In the genomic region with DNA sequence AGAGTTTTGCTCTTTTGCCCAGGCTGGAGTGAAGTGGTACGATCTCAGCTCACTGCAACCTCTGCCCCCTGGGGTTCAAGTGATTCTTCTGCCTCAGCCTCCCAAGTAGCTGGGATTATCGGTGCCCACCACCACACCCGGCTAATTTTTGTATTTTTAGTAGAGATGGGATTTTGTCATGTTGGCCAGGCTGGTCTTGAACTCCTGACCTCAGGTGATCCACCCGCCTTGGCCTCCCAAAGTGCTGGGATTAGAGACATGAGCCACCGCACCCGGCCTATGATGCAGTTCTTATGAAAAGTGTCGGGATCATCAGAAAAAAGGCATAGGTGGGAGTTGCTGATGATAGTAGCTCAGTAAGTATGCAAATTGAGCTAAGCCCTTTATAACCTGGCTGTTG, we compare ENCODE assay signal across 6 cellular contexts. TPM values are rescaled to one million over a fixed set of nuclear protein-coding genes. Genes with fewer than 3 reads are reported as not detected.
A peak's percentile ranks its signal among the peaks of the same experiment; 100 is the strongest.
DNase-seq lines count a peak whose midpoint lies in the region; ATAC-seq and TF ChIP-seq lines count a peak whose summit lies in the region.
"Not testable (repeated sequence)": the region's sequence is repeated elsewhere in the genome, so short reads cannot be mapped to it uniquely, and the experiment has no call there.

No MANE protein-coding gene starts in this region.

- not testable (repeated sequence) for H3K9me3 Mint-ChIP-seq in activated T-helper 1 cell treated with anti-CD3 and anti-CD28 coated beads, Interleukin-12 subunit alpha, Interleukin-12 subunit beta, Interleukin-2, Interleukin-4 antibody, amounts not matched to agents 30 ng/mL and 10 ng/mL and 1 ng/mL, durations not matched to agents 14 hours and 24 hours and 36 hours; activated T-helper 2 cell treated with anti-CD3 and anti-CD28 coated beads, Interferon-gamma antibody, Interleukin-2, Interleukin-4, amounts not matched to agents 10 μg/mL and 5 μg/mL and 100 μg/mL, durations not matched to agents 14 hours and 24 hours and 36 hours; neural progenitor cell

- H3K36me3 Mint-ChIP-seq in activated T-helper 1 cell treated with anti-CD3 and anti-CD28 coated beads, Interleukin-12 subunit alpha, Interleukin-12 subunit beta, Interleukin-2, Interleukin-4 antibody, amounts not matched to agents 30 ng/mL and 10 ng/mL and 1 ng/mL, durations not matched to agents 14 hours and 24 hours and 36 hours (ENCODE audit: low read depth); activated T-helper 2 cell treated with anti-CD3 and anti-CD28 coated beads, Interferon-gamma antibody, Interleukin-2, Interleukin-4, amounts not matched to agents 10 μg/mL and 5 μg/mL and 100 μg/mL, durations not matched to agents 14 hours and 24 hours and 36 hours (ENCODE audit: low read depth); neural progenitor cell: not testable (repeated sequence)

- not testable (repeated sequence) for DNase-seq in activated T-helper 1 cell treated with anti-CD3 and anti-CD28 coated beads, Interleukin-12 subunit alpha, Interleukin-12 subunit beta, Interleukin-2, Interleukin-4 antibody, amounts not matched to agents 30 ng/mL and 10 ng/mL and 1 ng/mL, durations not matched to agents 14 hours and 24 hours and 36 hours (ENCODE audit: low spot score); activated T-helper 2 cell treated with anti-CD3 and anti-CD28 coated beads, Interferon-gamma antibody, Interleukin-2, Interleukin-4, amounts not matched to agents 10 μg/mL and 5 μg/mL and 100 μg/mL, durations not matched to agents 14 hours and 24 hours and 36 hours (ENCODE audit: low spot score); neural progenitor cell (ENCODE audit: low spot score)
- DNase-seq in mesenteric fat pad (ENCODE audit: low spot score) (peak; percentile 71), sigmoid colon (peak; percentile 40), upper lobe of right lung (peak; percentile 27)

- not testable (repeated sequence) for TF ChIP-seq EP300 in sigmoid colon (IDR thresholded peaks at IDR 0.05)

- H3K27ac ChIP-seq in neural progenitor cell, sigmoid colon, upper lobe of right lung: not testable (repeated sequence)

- H3F3A ChIP-seq in neural progenitor cell (ENCODE audit: low read depth): peaks cover 15% of the 10 kb centered on the region

- H3K27ac Mint-ChIP-seq in activated T-helper 1 cell treated with anti-CD3 and anti-CD28 coated beads, Interleukin-12 subunit alpha, Interleukin-12 subunit beta, Interleukin-2, Interleukin-4 antibody, amounts not matched to agents 30 ng/mL and 10 ng/mL and 1 ng/mL, durations not matched to agents 14 hours and 24 hours and 36 hours: peak overlapping the region; percentile 44
- peak overlapping the region; percentile 21 for H3K27ac Mint-ChIP-seq in activated T-helper 2 cell treated with anti-CD3 and anti-CD28 coated beads, Interferon-gamma antibody, Interleukin-2, Interleukin-4, amounts not matched to agents 10 μg/mL and 5 μg/mL and 100 μg/mL, durations not matched to agents 14 hours and 24 hours and 36 hours
- peak overlapping the region; percentile 66 for H3K27ac Mint-ChIP-seq in neural progenitor cell

- H3K36me3 ChIP-seq in neural progenitor cell, sigmoid colon, upper lobe of right lung: not testable (repeated sequence)

- WGBS in sigmoid colon, 2 donors: 88 to 89% methylated on average over 7 of the region's 7 CpGs

- not testable (repeated sequence) for H4K20me1 ChIP-seq in neural progenitor cell (ENCODE audit: low read depth)

- not testable (repeated sequence) for H3K27me3 ChIP-seq in neural progenitor cell, sigmoid colon, upper lobe of right lung

- not testable (repeated sequence) for H3K4me1 ChIP-seq in neural progenitor cell
- peaks cover 0 to 26% (median 17%) of the 10 kb centered on the region in 4 donors for H3K4me1 ChIP-seq in sigmoid colon
- H3K4me1 ChIP-seq in upper lobe of right lung: peaks cover 11% of the 10 kb centered on the region

- H3K4me2 ChIP-seq in neural progenitor cell: not testable (repeated sequence)

- not testable (repeated sequence) for H3K79me2 ChIP-seq in neural progenitor cell (ENCODE audit: low read depth)

- not testable (repeated sequence) for H3K9me3 ChIP-seq in neural progenitor cell (ENCODE audit: low read depth); sigmoid colon; upper lobe of right lung

- peaks cover 12% of the 10 kb centered on the region for H3K4me1 Mint-ChIP-seq in activated T-helper 1 cell treated with anti-CD3 and anti-CD28 coated beads, Interleukin-12 subunit alpha, Interleukin-12 subunit beta, Interleukin-2, Interleukin-4 antibody, amounts not matched to agents 30 ng/mL and 10 ng/mL and 1 ng/mL, durations not matched to agents 14 hours and 24 hours and 36 hours (ENCODE audit: low read depth)
- peaks cover 12% of the 10 kb centered on the region for H3K4me1 Mint-ChIP-seq in activated T-helper 2 cell treated with anti-CD3 and anti-CD28 coated beads, Interferon-gamma antibody, Interleukin-2, Interleukin-4, amounts not matched to agents 10 μg/mL and 5 μg/mL and 100 μg/mL, durations not matched to agents 14 hours and 24 hours and 36 hours (ENCODE audit: low read depth)
- H3K4me1 Mint-ChIP-seq in neural progenitor cell: peaks cover 17% of the 10 kb centered on the region

- H3K4me3 ChIP-seq in neural progenitor cell, sigmoid colon, upper lobe of right lung: not testable (repeated sequence)

- H3K4me3 Mint-ChIP-seq in activated T-helper 1 cell treated with anti-CD3 and anti-CD28 coated beads, Interleukin-12 subunit alpha, Interleukin-12 subunit beta, Interleukin-2, Interleukin-4 antibody, amounts not matched to agents 30 ng/mL and 10 ng/mL and 1 ng/mL, durations not matched to agents 14 hours and 24 hours and 36 hours; activated T-helper 2 cell treated with anti-CD3 and anti-CD28 coated beads, Interferon-gamma antibody, Interleukin-2, Interleukin-4, amounts not matched to agents 10 μg/mL and 5 μg/mL and 100 μg/mL, durations not matched to agents 14 hours and 24 hours and 36 hours (ENCODE audit: low read depth); neural progenitor cell: not testable (repeated sequence)

- not testable (repeated sequence) for H2AFZ ChIP-seq in neural progenitor cell (replicated peaks)

- not testable (repeated sequence) for TF ChIP-seq POLR2A in sigmoid colon (IDR thresholded peaks at IDR 0.05)

- not testable (repeated sequence) for TF ChIP-seq CTCF in neural progenitor cell (IDR thresholded peaks at IDR 0.05); sigmoid colon (IDR thresholded peaks at IDR 0.05); upper lobe of right lung (IDR thresholded peaks at IDR 0.05)

- H3K9ac ChIP-seq in neural progenitor cell: not testable (repeated sequence)

- intact Hi-C loops in activated T-helper 1 cell treated with anti-CD3 and anti-CD28 coated beads, Interleukin-12 subunit alpha, Interleukin-12 subunit beta, Interleukin-2, Interleukin-4 antibody, amounts not matched to agents 30 ng/mL and 10 ng/mL and 1 ng/mL, durations not matched to agents 14 hours and 24 hours and 36 hours (cut with micrococcal nuclease): loop anchor here (5.0 to 10.0 kb wide), 2 partner anchors 118 to 544 kb away; partner anchors contain the start of genes JDP2 and YLPM1
- intact Hi-C loops in activated T-helper 2 cell treated with anti-CD3 and anti-CD28 coated beads, Interferon-gamma antibody, Interleukin-2, Interleukin-4, amounts not matched to agents 10 μg/mL and 5 μg/mL and 100 μg/mL, durations not matched to agents 14 hours and 24 hours and 36 hours (cut with micrococcal nuclease): loop anchor here (5.0 to 10.0 kb wide), 2 partner anchors 258 to 364 kb away; no protein-coding TSS in a partner anchor
- intact Hi-C loops in sigmoid colon (cut with DNase I) (loop anchor here (1.0 to 10.0 kb wide), 3 partner anchors 118 to 364 kb away; no protein-coding TSS in a partner anchor), upper lobe of right lung (cut with DNase I) (loop anchor here (10.0 kb wide), 1 partner anchor 126 kb away; no protein-coding TSS in a partner anchor)

- H3K27me3 Mint-ChIP-seq in activated T-helper 1 cell treated with anti-CD3 and anti-CD28 coated beads, Interleukin-12 subunit alpha, Interleukin-12 subunit beta, Interleukin-2, Interleukin-4 antibody, amounts not matched to agents 30 ng/mL and 10 ng/mL and 1 ng/mL, durations not matched to agents 14 hours and 24 hours and 36 hours (ENCODE audit: insufficient read depth); activated T-helper 2 cell treated with anti-CD3 and anti-CD28 coated beads, Interferon-gamma antibody, Interleukin-2, Interleukin-4, amounts not matched to agents 10 μg/mL and 5 μg/mL and 100 μg/mL, durations not matched to agents 14 hours and 24 hours and 36 hours (ENCODE audit: low read depth); neural progenitor cell (ENCODE audit: insufficient read depth, low read depth): not testable (repeated sequence)

- not testable (repeated sequence) for ATAC-seq in upper lobe of right lung

RNA-seq across cellular contexts. Expression of gene FOS, which starts 30.4 kb away (rescaled TPM):
- total RNA-seq in activated T-helper 1 cell treated with anti-CD3 and anti-CD28 coated beads, Interleukin-12 subunit alpha, Interleukin-12 subunit beta, Interleukin-2, Interleukin-4 antibody, amounts not matched to agents 30 ng/mL and 10 ng/mL and 1 ng/mL, durations not matched to agents 14 hours and 24 hours and 36 hours: 40.9 and 41.9 TPM in 2 replicates
- 24.7 and 27.8 TPM in 2 replicates for total RNA-seq in activated T-helper 2 cell treated with anti-CD3 and anti-CD28 coated beads, Interferon-gamma antibody, Interleukin-2, Interleukin-4, amounts not matched to agents 10 μg/mL and 5 μg/mL and 100 μg/mL, durations not matched to agents 14 hours and 24 hours and 36 hours
- total RNA-seq in mesenteric fat pad: 1,900 TPM
- 32.9 and 98.6 TPM in 2 replicates for total RNA-seq in neural progenitor cell (ENCODE audit: low replicate concordance)
- 1,000 to 10,000 TPM in 1 of 4 donors, 100 to 1,000 TPM in 3; 172 to 1,048 (median 650) TPM for total RNA-seq in sigmoid colon
- polyA plus RNA-seq in sigmoid colon: 100 to 1,000 TPM; 108 to 374 (median 306) TPM
- 204 TPM for total RNA-seq in upper lobe of right lung
